32 cellular contexts compared by ENCODE assay signal in the genomic region with DNA sequence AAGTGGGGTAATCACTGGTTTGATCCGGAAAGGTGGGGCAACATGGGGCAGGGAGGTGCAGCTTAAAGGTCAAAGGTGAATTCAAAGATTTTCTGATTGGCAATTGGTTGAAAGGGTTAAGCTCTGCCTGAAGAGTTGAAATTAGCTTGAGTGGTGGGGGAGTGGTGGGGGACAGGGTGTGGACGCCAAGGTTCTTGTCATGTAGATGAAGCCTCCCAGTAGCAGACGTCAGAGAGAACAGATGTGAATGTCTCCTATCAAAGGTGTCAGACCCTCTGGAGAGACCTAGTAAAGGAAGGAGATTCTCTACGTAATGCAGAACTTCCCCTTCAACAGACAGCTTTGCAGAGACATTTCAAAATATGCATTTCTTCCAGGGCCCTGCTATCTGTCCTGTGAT.
"Had no signal": no experiment of that assay in that cellular context is flagged by ENCODE, and none has a peak within 500 bp of the region (broad histone marks: within the 10 kb centered on the region; RNA-seq: fewer than 3 reads in every experiment).

No MANE protein-coding gene starts in this region.

- DNase-seq: activated CD4-positive, alpha-beta T cell treated with anti-CD3 and anti-CD28 coated beads for 4 hours; activated CD4-positive, alpha-beta T cell treated with anti-CD3 and anti-CD28 coated beads, Interleukin-2, amount 50 U/mL, for 48 hours; activated CD4-positive, CD25-positive, alpha-beta regulatory T cell; activated CD8-positive, alpha-beta memory T cell treated with anti-CD3 and anti-CD28 coated beads for 24 hours; activated effector memory CD4-positive, alpha-beta T cell treated with anti-CD3 and anti-CD28 coated beads, Interleukin-2, amount 50 U/mL, for 16 hours; activated naive CD4-positive, alpha-beta T cell treated with anti-CD3 and anti-CD28 coated beads for 36 hours; amniotic stem cell; brain microvascular endothelial cell; cortex of kidney; effector memory CD8-positive, alpha-beta T cell; foreskin fibroblast; heart left ventricle; hypothalamus; immature natural killer cell; kidney; left colon; mammary epithelial cell; naive B cell; nucleus accumbens; pancreas; retina; stimulated activated CD4-positive, alpha-beta T cell treated with anti-CD3 and anti-CD28 coated beads, Interleukin-12 subunit alpha, Interleukin-12 subunit beta, amount 100 ng/mL, for 4 hours; stimulated activated CD4-positive, alpha-beta T cell treated with anti-CD3 and anti-CD28 coated beads, Interleukin-4, amount 100 ng/mL, for 1 hour; substantia nigra; T-helper 2 cell; upper lobe of left lung had no signal

- ATAC-seq: effector memory CD8-positive, alpha-beta T cell; heart left ventricle; left colon; pancreas; sciatic nerve had no signal

- H3K9me3 Mint-ChIP-seq: activated naive CD4-positive, alpha-beta T cell treated with anti-CD3 and anti-CD28 coated beads for 36 hours; effector memory CD8-positive, alpha-beta T cell; immature natural killer cell; mesothelial cell of epicardium; naive B cell; stimulated activated naive CD8-positive, alpha-beta T cell treated with anti-CD3 and anti-CD28 coated beads, Interleukin-15, Interleukin-2, amounts not matched to agents 100 ng/mL and 50 ng/mL, for 24 hours had no signal

- H3K27ac Mint-ChIP-seq: activated naive CD4-positive, alpha-beta T cell treated with anti-CD3 and anti-CD28 coated beads for 36 hours; effector memory CD8-positive, alpha-beta T cell; immature natural killer cell; mesothelial cell of epicardium; stimulated activated naive CD8-positive, alpha-beta T cell treated with anti-CD3 and anti-CD28 coated beads, Interleukin-15, Interleukin-2, amounts not matched to agents 100 ng/mL and 50 ng/mL, for 24 hours had no signal

- H3K27me3 ChIP-seq: brain microvascular endothelial cell, heart left ventricle, pancreas, upper lobe of left lung, vagina had no signal

- H3K27me3 Mint-ChIP-seq: effector memory CD8-positive, alpha-beta T cell; naive B cell; stimulated activated naive CD8-positive, alpha-beta T cell treated with anti-CD3 and anti-CD28 coated beads, Interleukin-15, Interleukin-2, amounts not matched to agents 100 ng/mL and 50 ng/mL, for 24 hours had no signal

- H3K27ac ChIP-seq: brain microvascular endothelial cell, heart left ventricle, pancreas, prostate gland, skin epidermis, upper lobe of left lung, vagina had no signal

- H3K4me1 ChIP-seq: heart left ventricle, pancreas, prostate gland, upper lobe of left lung, vagina had no signal

- H3K4me3 Mint-ChIP-seq: activated naive CD4-positive, alpha-beta T cell treated with anti-CD3 and anti-CD28 coated beads for 36 hours; effector memory CD8-positive, alpha-beta T cell; immature natural killer cell; mesothelial cell of epicardium; naive B cell; stimulated activated naive CD8-positive, alpha-beta T cell treated with anti-CD3 and anti-CD28 coated beads, Interleukin-15, Interleukin-2, amounts not matched to agents 100 ng/mL and 50 ng/mL, for 24 hours had no signal

- H3K4me3 ChIP-seq: heart left ventricle, pancreas, prostate gland, skin epidermis, upper lobe of left lung, vagina had no signal

- H3K9me3 ChIP-seq: heart left ventricle, pancreas, prostate gland, upper lobe of left lung, vagina had no signal

- H3K36me3 ChIP-seq: pancreas, prostate gland had no signal

- H3K4me1 Mint-ChIP-seq: immature natural killer cell, mesothelial cell of epicardium had no signal
